ENCODE assay signal across 1 cellular context in genomic region chr20:46631212-46631869, GRCh38.
TF ChIP-seq lines count a peak whose summit lies in the region.

No MANE protein-coding gene starts in this region.

TF ChIP-seq in HepG2, 621 proteins besides CTCF, POLR2A, EP300 and RAD21 (continued from another document and continues in another):
- no peak for TF ChIP-seq ZNF691 (CRISPR knock-in tag; IDR thresholded peaks at IDR 0.05; ENCODE audit: borderline replicate concordance, low read depth)
- peak; percentile 48 for TF ChIP-seq ARID3A (IDR thresholded peaks at IDR 0.05; ENCODE audit: low read depth, low read length)
- 0 out of 2 replicates have a peak, but pooled peaks have one; percentile 18 for TF ChIP-seq ZNF143 (CRISPR knock-in tag; IDR thresholded peaks at IDR 0.05)
- TF ChIP-seq CHD4 (IDR thresholded peaks at IDR 0.05; ENCODE audit: borderline replicate concordance, low read length), result peak; percentile 86; the same call in 1 of the 2 replicates
- TF ChIP-seq HMG20A (CRISPR knock-in tag; IDR thresholded peaks at IDR 0.05; ENCODE audit: borderline replicate concordance), result peak; percentile 78; the same call in 1 of the 2 replicates
- no peak for TF ChIP-seq ZNF44 (CRISPR knock-in tag; IDR thresholded peaks at IDR 0.05)
- TF ChIP-seq KAT7 (CRISPR knock-in tag; IDR thresholded peaks at IDR 0.05; ENCODE audit: borderline replicate concordance), result peak; percentile 26
- peak; percentile 74; the same call in 1 of the 2 replicates for TF ChIP-seq DNMT3B (CRISPR knock-in tag; conservative IDR thresholded peaks at IDR 0.05)
- TF ChIP-seq ZNF557 (CRISPR knock-in tag; IDR thresholded peaks at IDR 0.05), result no peak
- no peak for TF ChIP-seq DDIT3 (CRISPR knock-in tag; IDR thresholded peaks at IDR 0.05)
- peak; percentile 67 for TF ChIP-seq RBFOX2 (IDR thresholded peaks at IDR 0.05; ENCODE audit: low read depth, low read length)
- no peak for TF ChIP-seq SOX6 (IDR thresholded peaks at IDR 0.05)
- peak; percentile 90 for TF ChIP-seq SOX6 (CRISPR knock-in tag; IDR thresholded peaks at IDR 0.05)
- no peak for TF ChIP-seq SP1 (IDR thresholded peaks at IDR 0.05)
- 0 out of 2 replicates have a peak, but pooled peaks have one; percentile 43 for TF ChIP-seq SP1 (CRISPR knock-in tag; IDR thresholded peaks at IDR 0.05)
- no peak for TF ChIP-seq ZBTB8A (CRISPR knock-in tag; IDR thresholded peaks at IDR 0.05; ENCODE audit: borderline replicate concordance, low read depth)
- TF ChIP-seq RFXAP (CRISPR knock-in tag; IDR thresholded peaks at IDR 0.05; ENCODE audit: borderline replicate concordance), result 0 out of 2 replicates have a peak, but pooled peaks have one; percentile 7
- TF ChIP-seq POLR2G (IDR thresholded peaks at IDR 0.05; ENCODE audit: low read depth, low read length), result peak; percentile 70; the same call in 1 of the 2 replicates
- peak; percentile 84; the same call in 1 of the 2 replicates for TF ChIP-seq JUN (CRISPR knock-in tag; IDR thresholded peaks at IDR 0.05)
- no peak for TF ChIP-seq ZNF768 (CRISPR knock-in tag; IDR thresholded peaks at IDR 0.05)
- peak; percentile 49; the same call in 1 of the 2 replicates for TF ChIP-seq MEF2D (CRISPR knock-in tag; IDR thresholded peaks at IDR 0.05)
- TF ChIP-seq RCOR2 (CRISPR knock-in tag; IDR thresholded peaks at IDR 0.05), result peak; percentile 91
- no peak for TF ChIP-seq GABPA (IDR thresholded peaks at IDR 0.05; ENCODE audit: low read depth, low read length)
- 0 out of 2 replicates have a peak, but pooled peaks have one; percentile 20 for TF ChIP-seq GABPA (CRISPR knock-in tag; IDR thresholded peaks at IDR 0.05; ENCODE audit: low read depth)
- TF ChIP-seq IRF2 (CRISPR knock-in tag; IDR thresholded peaks at IDR 0.05), result peak; percentile 85; the same call in 1 of the 2 replicates
- TF ChIP-seq ZNF598 (CRISPR knock-in tag; IDR thresholded peaks at IDR 0.05; ENCODE audit: borderline replicate concordance), result 0 out of 2 replicates have a peak, but pooled peaks have one; percentile 63
- peak; percentile 60; the same call in 1 of the 2 replicates for TF ChIP-seq KDM2A (CRISPR knock-in tag; IDR thresholded peaks at IDR 0.05; ENCODE audit: borderline replicate concordance, low read depth)
- TF ChIP-seq MYPOP (CRISPR knock-in tag; IDR thresholded peaks at IDR 0.05), result no peak
- 0 out of 2 replicates have a peak, but pooled peaks have one; percentile 47 for TF ChIP-seq HNRNPL (IDR thresholded peaks at IDR 0.05; ENCODE audit: low read depth, low read length)
- no peak for TF ChIP-seq NONO (IDR thresholded peaks at IDR 0.05)
- no peak for TF ChIP-seq NONO (CRISPR knock-in tag; conservative IDR thresholded peaks at IDR 0.05)
- TF ChIP-seq ZMYM2 (CRISPR knock-in tag; IDR thresholded peaks at IDR 0.05), result peak; percentile 88
- no peak for TF ChIP-seq TEAD2 (CRISPR knock-in tag; IDR thresholded peaks at IDR 0.05)
- TF ChIP-seq ELF3 (CRISPR knock-in tag; IDR thresholded peaks at IDR 0.05), result peak; percentile 99
- no peak for TF ChIP-seq ZKSCAN1 (IDR thresholded peaks at IDR 0.05; ENCODE audit: low read length)
- 0 out of 2 replicates have a peak, but pooled peaks have one; percentile 11 for TF ChIP-seq FOXC1 (CRISPR knock-in tag; IDR thresholded peaks at IDR 0.05; ENCODE audit: borderline replicate concordance)
- peak; percentile 94 for TF ChIP-seq JUND (CRISPR knock-in tag; IDR thresholded peaks at IDR 0.05)
- TF ChIP-seq ZGPAT (CRISPR knock-in tag; IDR thresholded peaks at IDR 0.05), result peak; percentile 74; the same call in 1 of the 2 replicates
- TF ChIP-seq MED13 (CRISPR knock-in tag; IDR thresholded peaks at IDR 0.05), result no peak
- TF ChIP-seq NR2C2 (CRISPR knock-in tag; IDR thresholded peaks at IDR 0.05; ENCODE audit: borderline replicate concordance), result peak; percentile 77
- peak; percentile 80 for TF ChIP-seq HDAC2 (CRISPR knock-in tag; IDR thresholded peaks at IDR 0.05)
- peak; percentile 94; the same call in 1 of the 2 replicates for TF ChIP-seq RXRA (CRISPR knock-in tag; IDR thresholded peaks at IDR 0.05)
- peak; percentile 86 for TF ChIP-seq SRF (IDR thresholded peaks at IDR 0.05; ENCODE audit: low read depth, low read length)
- peak; percentile 34; the same call in 1 of the 2 replicates for TF ChIP-seq ZBTB4 (CRISPR knock-in tag; IDR thresholded peaks at IDR 0.05; ENCODE audit: borderline replicate concordance)
- no peak; the same call in 1 of the 2 replicates for TF ChIP-seq ZNF547 (CRISPR knock-in tag; IDR thresholded peaks at IDR 0.05)
- peak; percentile 88 for TF ChIP-seq HOXA3 (CRISPR knock-in tag; IDR thresholded peaks at IDR 0.05)
- peak; percentile 44 for TF ChIP-seq PATZ1 (CRISPR knock-in tag; IDR thresholded peaks at IDR 0.05)
- TF ChIP-seq ZNF629 (CRISPR knock-in tag; conservative IDR thresholded peaks at IDR 0.05), result peak; percentile 40; the same call in 1 of the 2 replicates
- TF ChIP-seq IKZF5 (CRISPR knock-in tag; IDR thresholded peaks at IDR 0.05), result peak; percentile 64; the same call in 1 of the 2 replicates
- peak; percentile 82 for TF ChIP-seq ZBTB43 (CRISPR knock-in tag; conservative IDR thresholded peaks at IDR 0.05)
- no peak for TF ChIP-seq ZNF282 (IDR thresholded peaks at IDR 0.05; ENCODE audit: partially characterized antibody)
- peak; percentile 51; the same call in 1 of the 2 replicates for TF ChIP-seq ZNF615 (CRISPR knock-in tag; IDR thresholded peaks at IDR 0.05; ENCODE audit: borderline replicate concordance)
- TF ChIP-seq CREBL2 (CRISPR knock-in tag; IDR thresholded peaks at IDR 0.05; ENCODE audit: borderline replicate concordance), result peak; percentile 15; the same call in 1 of the 2 replicates
- TF ChIP-seq MXD3 (CRISPR knock-in tag; IDR thresholded peaks at IDR 0.05), result no peak; the same call in 1 of the 2 replicates
- no peak for TF ChIP-seq ZNF589 (CRISPR knock-in tag; conservative IDR thresholded peaks at IDR 0.05)
- TF ChIP-seq U2AF1 (optimal IDR thresholded peaks at IDR 0.05; ENCODE audit: low read depth, low read length), result no peak
